ENCODE assay signal across 24 cellular contexts in genomic region chr18:45805551-45805950, GRCh38. TPM values are rescaled to one million over a fixed set of nuclear protein-coding genes. Genes with fewer than 3 reads are reported as not detected.
"Had no signal": no experiment of that assay in that cellular context is flagged by ENCODE, and none has a peak within 500 bp of the region (broad histone marks: within the 10 kb centered on the region; RNA-seq: fewer than 3 reads in every experiment).

No MANE protein-coding gene starts in this region.

- H3K4me3 ChIP-seq: lower lobe of right lung had no signal

- H3K36me3 ChIP-seq: lower lobe of right lung had no signal

- H3K27ac Mint-ChIP-seq: endodermal cell, mesothelial cell of epicardium, progenitor cell of endocrine pancreas had no signal

- H3K27ac ChIP-seq: lower lobe of right lung, VCaP had no signal

- H3K4me1 ChIP-seq: lower lobe of right lung had no signal

- H3K27me3 Mint-ChIP-seq: progenitor cell of endocrine pancreas had no signal

- DNase-seq: activated CD4-positive, CD25-positive, alpha-beta regulatory T cell treated with anti-CD3 and anti-CD28 coated beads, Interleukin-2, amount 50 U/mL, for 72 hours; activated CD8-positive, alpha-beta memory T cell treated with anti-CD3 and anti-CD28 coated beads for 24 hours; activated CD8-positive, alpha-beta memory T cell treated with anti-CD3 and anti-CD28 coated beads, Interleukin-2, amount 50 U/mL, for 48 hours; activated effector memory CD4-positive, alpha-beta T cell treated with Interleukin-2 at 50 U/mL for 16 hours; activated naive CD4-positive, alpha-beta T cell treated with anti-CD3 and anti-CD28 coated beads, Interleukin-2, amount 50 U/mL, for 16 hours; activated T-cell treated with anti-CD3 and anti-CD28 coated beads, Interleukin-2, amount 50 U/mL, for 48 hours; endodermal cell; foreskin melanocyte; glutamatergic neuron; hippocampal formation; islet precursor cell; lower lobe of right lung; occipital lobe; stimulated activated CD4-positive, alpha-beta T cell treated with anti-CD3 and anti-CD28 coated beads, Interleukin-12 subunit alpha, Interleukin-12 subunit beta, amount 100 ng/mL, for 4 hours; stimulated activated CD4-positive, alpha-beta T cell treated with anti-CD3 and anti-CD28 coated beads, Interleukin-1b, Interleukin-23, amount 100 ng/mL, for 48 hours; stimulated activated CD8-positive, alpha-beta memory T cell treated with anti-CD3 and anti-CD28 coated beads, Interleukin-4, amount 100 ng/mL, for 48 hours; stimulated activated naive CD4-positive, alpha-beta T cell; T-helper 1 cell; T1000 had no signal

- FAIRE-seq: colon had no signal

- H3K4me3 Mint-ChIP-seq: endodermal cell, mesothelial cell of epicardium had no signal

RNA-seq across cellular contexts. Expression of gene SIGLEC15, which starts 19.9 kb away (rescaled TPM):
- total RNA-seq: endodermal cell, mesothelial cell of epicardium, myocyte, occipital lobe, progenitor cell of endocrine pancreas had no signal
